In the genomic region with DNA sequence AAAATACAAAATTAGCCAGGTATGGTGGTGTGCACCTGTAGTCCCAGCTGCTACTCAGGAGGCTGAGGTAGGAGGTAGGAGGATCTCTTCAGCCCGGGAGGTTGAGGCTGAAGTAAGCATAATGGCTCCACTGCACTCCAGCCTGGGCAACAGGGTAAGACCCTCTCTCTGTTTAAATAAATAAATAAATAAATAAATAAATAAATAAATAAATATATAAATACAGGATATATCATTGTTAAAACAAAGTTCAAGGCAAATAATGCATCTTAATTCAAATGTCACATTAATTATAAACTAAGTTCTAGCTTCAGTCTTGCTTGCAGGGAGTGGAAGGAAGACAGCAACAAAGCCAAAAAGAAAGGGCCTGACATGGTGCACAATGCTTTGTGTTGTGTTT, we compare ENCODE assay signal across 27 cellular contexts.
"Had no signal": no experiment of that assay in that cellular context is flagged by ENCODE, and none has a peak within 500 bp of the region (broad histone marks: within the 10 kb centered on the region; RNA-seq: fewer than 3 reads in every experiment).

No MANE protein-coding gene starts in this region.

- H3K9me3 ChIP-seq: stomach, suprapubic skin, testis, thoracic aorta, thyroid gland, tibial nerve, transverse colon, upper lobe of left lung, upper lobe of right lung, uterus, vagina had no signal

- H3K4me1 ChIP-seq: stomach, suprapubic skin, testis, tibial artery, tibial nerve, transverse colon, upper lobe of left lung, upper lobe of right lung, uterus, vagina had no signal

- H3K27ac ChIP-seq: stomach, suprapubic skin, testis, thoracic aorta, thyroid gland, tibial artery, tibial nerve, transverse colon, upper lobe of left lung, upper lobe of right lung, uterus, vagina had no signal

- H3K4me3 ChIP-seq: stomach, suprapubic skin, testis, thoracic aorta, thyroid gland, tibial artery, tibial nerve, transverse colon, upper lobe of left lung, upper lobe of right lung, uterus, vagina had no signal

- DNase-seq: stimulated activated CD4-positive, alpha-beta T cell treated with anti-CD3 and anti-CD28 coated beads, Interleukin-2, amount 100 ng/mL, for 48 hours; stimulated activated CD4-positive, alpha-beta T cell treated with anti-CD3 and anti-CD28 coated beads, Interleukin-4, amount 100 ng/mL, for 1 hour; stimulated activated CD4-positive, alpha-beta T cell treated with anti-CD3 and anti-CD28 coated beads, Interleukin-4, amount 100 ng/mL, for 24 hours; stimulated activated CD4-positive, alpha-beta T cell treated with anti-CD3 and anti-CD28 coated beads, Interleukin-4, amount 100 ng/mL, for 4 hours; stimulated activated CD8-positive, alpha-beta memory T cell treated with anti-CD3 and anti-CD28 coated beads, Interleukin-4, amount 100 ng/mL, for 48 hours; stimulated activated naive B cell treated with anti-CD40 and anti-IgM and Interleukin-4, amounts not matched to agents 10 μg/mL and 1 μg/mL and 100 μg/mL, for 72 hours; stimulated activated naive CD4-positive, alpha-beta T cell; stimulated activated naive CD4-positive, alpha-beta T cell treated with Interleukin-2 at 50 U/mL for 16 hours; stimulated activated naive CD8-positive, alpha-beta T cell treated with anti-CD3 and anti-CD28 coated beads, Interleukin-15, amount 100 ng/mL, for 72 hours; stimulated activated naive CD8-positive, alpha-beta T cell treated with anti-CD3 and anti-CD28 coated beads, Interleukin-15, Interleukin-2, amounts not matched to agents 100 U/mL and 50 U/mL, for 24 hours; stomach; substantia nigra; testis; thyroid gland; tibial artery; transverse colon; trophoblast cell; upper lobe of left lung; upper lobe of right lung; uterus had no signal

- H3K36me3 ChIP-seq: stomach, suprapubic skin, thoracic aorta, thyroid gland, tibial artery, tibial nerve, transverse colon, upper lobe of left lung, upper lobe of right lung, uterus, vagina had no signal

- H3K27me3 ChIP-seq: stomach, suprapubic skin, testis, thyroid gland, tibial nerve, transverse colon, upper lobe of left lung, upper lobe of right lung, uterus, vagina had no signal

- FAIRE-seq: urothelium cell line had no signal

- ATAC-seq: stimulated activated effector memory CD8-positive, alpha-beta T cell treated with anti-CD3 and anti-CD28 coated beads, Interleukin-12 subunit alpha, Interleukin-12 subunit beta, amount 100 ng/mL, for 72 hours; stimulated activated memory B cell treated with anti-CD40 and anti-IgM and Interleukin-4, amounts not matched to agents 10 μg/mL and 1 μg/mL and 100 μg/mL, for 72 hours; stimulated activated naive B cell treated with anti-CD40 and anti-IgM and Interleukin-4, amounts not matched to agents 10 μg/mL and 1 μg/mL and 100 μg/mL, for 72 hours; stimulated activated naive CD8-positive, alpha-beta T cell treated with anti-CD3 and anti-CD28 coated beads, Interleukin-15, amount 100 ng/mL, for 72 hours; stimulated activated naive CD8-positive, alpha-beta T cell treated with anti-CD3 and anti-CD28 coated beads, Interleukin-15, Interleukin-2, amounts not matched to agents 100 U/mL and 50 U/mL, for 24 hours; upper lobe of right lung had no signal
